8 cellular contexts compared by ENCODE assay signal in genomic region chr16:28188085-28188916, GRCh38. TPM values are rescaled to one million over a fixed set of nuclear protein-coding genes. Genes with fewer than 3 reads are reported as not detected.
DNase-seq lines count a peak whose midpoint lies in the region; ATAC-seq and TF ChIP-seq lines count a peak whose summit lies in the region.

No MANE protein-coding gene starts in this region.

- H3K9me3 Mint-ChIP-seq in activated CD4-positive, alpha-beta memory T cell treated with anti-CD3 and anti-CD28 coated beads, Interleukin-2, amount 10 ng/mL, durations not matched to agents 7 days and 5 days: peaks cover 4% of the 10 kb centered on the region

- H3K18ac ChIP-seq in neuronal stem cell (ENCODE audit: low read length): no peak overlapping the region

- H3K27me3 Mint-ChIP-seq in activated CD4-positive, alpha-beta memory T cell treated with anti-CD3 and anti-CD28 coated beads, Interleukin-2, amount 10 ng/mL, durations not matched to agents 7 days and 5 days: no peaks in the 10 kb centered on the region

- no peak overlapping the region for H3K4me2 ChIP-seq in neuronal stem cell (ENCODE audit: insufficient read depth, low read length, poor library complexity, severe bottlenecking)

- peaks cover 49% of the 10 kb centered on the region for H3K36me3 Mint-ChIP-seq in activated CD4-positive, alpha-beta memory T cell treated with anti-CD3 and anti-CD28 coated beads, Interleukin-2, amount 10 ng/mL, durations not matched to agents 7 days and 5 days (ENCODE audit: low read depth)

- no peaks in the 10 kb centered on the region for H3K36me3 ChIP-seq in right atrium auricular region
- H3K36me3 ChIP-seq in thymus (ENCODE audit: control insufficient read depth, insufficient read depth): peaks cover 3% of the 10 kb centered on the region
- no peaks in the 10 kb centered on the region for H3K36me3 ChIP-seq in H7 (replicated peaks; ENCODE audit: control insufficient read depth, insufficient read depth, low read length)
- H3K36me3 ChIP-seq in neuronal stem cell (replicated peaks in 1 of 2; ENCODE audit: control insufficient read depth in 2 of 2, insufficient read depth in 2 of 2, low read length in 2 of 2): peaks cover 2 to 51% of the 10 kb centered on the region in 2 donors

- no peaks in the 10 kb centered on the region for H3K9me3 ChIP-seq in right atrium auricular region
- no peaks in the 10 kb centered on the region for H3K9me3 ChIP-seq in thymus (ENCODE audit: control insufficient read depth)
- H3K9me3 ChIP-seq in neuronal stem cell (replicated peaks in 1 of 2; ENCODE audit: control insufficient read depth in 2 of 2, insufficient read depth in 1 of 2, low read depth in 1 of 2, low read length in 2 of 2): peaks cover 0 to 11% of the 10 kb centered on the region in 2 donors

- H2AK5ac ChIP-seq in neuronal stem cell (ENCODE audit: low read depth, low read length): no peak overlapping the region

- no peak overlapping the region for H2BK15ac ChIP-seq in neuronal stem cell (ENCODE audit: low read length)

- H2BK120ac ChIP-seq in neuronal stem cell (ENCODE audit: low read depth, low read length): no peak overlapping the region

- H4K91ac ChIP-seq in neuronal stem cell (ENCODE audit: low read depth, low read length, poor library complexity): no peak overlapping the region

- CTCF ChIA-PET in activated CD4-positive, alpha-beta memory T cell treated with anti-CD3 and anti-CD28 coated beads, Interleukin-2, amount 10 ng/mL, durations not matched to agents 7 days and 5 days (lab: Charles Lee): interaction anchor here (0.7 to 1.4 kb wide), 7 partner anchors 14 to 1026 kb away, joined by 3 to 5 read pairs (median 4); no protein-coding TSS in a partner anchor

- H3K27ac ChIP-seq in right atrium auricular region (peak overlapping the region in 1 of 2 donors; percentile 8), thymus (ENCODE audit: low read depth) (peak overlapping the region; percentile 9), neuronal stem cell (replicated peaks; ENCODE audit: low read length) (no peak overlapping the region)

- intact Hi-C loops in Right ventricle myocardium inferior (cut with DNase I): no loop called here

- H3K27ac Mint-ChIP-seq in activated CD4-positive, alpha-beta memory T cell treated with anti-CD3 and anti-CD28 coated beads, Interleukin-2, amount 10 ng/mL, durations not matched to agents 7 days and 5 days: peak overlapping the region; percentile 83

- H2BK5ac ChIP-seq in neuronal stem cell (ENCODE audit: low read length): no peak overlapping the region

- no peak overlapping the region for H2AFZ ChIP-seq in neuronal stem cell (ENCODE audit: low read length)

- H3K4ac ChIP-seq in neuronal stem cell (ENCODE audit: low read length): no peak overlapping the region

- 83% methylated on average over 6 of the region's 6 CpGs for WGBS in thymus
- WGBS in neuronal stem cell (ENCODE audit: extremely low coverage in 2 of 2, insufficient read length in 2 of 2, insufficient replicate concordance in 1 of 2), 2 donors: no CpG with 5 or more reads among the region's 6 CpGs

- no peak overlapping the region for H3K4me3 ChIP-seq in right atrium auricular region
- no peak overlapping the region for H3K4me3 ChIP-seq in thymus (ENCODE audit: low read length)
- H3K4me3 ChIP-seq in H7 (ENCODE audit: insufficient read depth, low read depth, low read length): no peak overlapping the region
- no peak overlapping the region for H3K4me3 ChIP-seq in neuronal stem cell (ENCODE audit: low read length in 2 of 2)

- H3K79me1 ChIP-seq in neuronal stem cell (ENCODE audit: low read depth, low read length): no peaks in the 10 kb centered on the region

- H3K27me3 ChIP-seq in right atrium auricular region: no peaks in the 10 kb centered on the region
- H3K27me3 ChIP-seq in thymus (ENCODE audit: control insufficient read depth, insufficient read depth): no peaks in the 10 kb centered on the region
- H3K27me3 ChIP-seq in H7 (ENCODE audit: control insufficient read depth, insufficient read depth, low read length): no peaks in the 10 kb centered on the region
- H3K27me3 ChIP-seq in neuronal stem cell (ENCODE audit: control insufficient read depth in 3 of 3, insufficient read depth in 3 of 3, low read depth in 1 of 3, low read length in 3 of 3): no peaks in the 10 kb centered on the region

- no peak overlapping the region for H2BK12ac ChIP-seq in neuronal stem cell (ENCODE audit: low read length)

- ATAC-seq in Right ventricle myocardium inferior (peak; percentile 39), HG03064 (IDR thresholded peaks at IDR 0.05; ENCODE audit: low read depth, unreplicated experiment) (peak; percentile 46), omental fat pad (ENCODE audit: low FRiP score) (no peak)

- H3K14ac ChIP-seq in neuronal stem cell (ENCODE audit: low read length): no peak overlapping the region

- H3K4me1 ChIP-seq in right atrium auricular region (peaks cover 0 to 29% of the 10 kb centered on the region in 2 donors), thymus (ENCODE audit: control insufficient read depth, insufficient read depth, low read length) (peaks cover 24% of the 10 kb centered on the region), neuronal stem cell (ENCODE audit: control insufficient read depth in 2 of 2, insufficient read depth in 1 of 2, low read depth in 1 of 2, low read length in 2 of 2) (no peaks in the 10 kb centered on the region)

- H4K8ac ChIP-seq in neuronal stem cell (ENCODE audit: low read depth, low read length): no peak overlapping the region

- DNase-seq in Right ventricle myocardium inferior (ENCODE audit: missing footprints) (no peak), right atrium auricular region (ENCODE audit: low spot score) (no peak), omental fat pad (ENCODE audit: low spot score) (no peak), H7 (no peak), neuronal stem cell (ENCODE audit: low spot score) (no peak)
- no peak for DNase-seq in activated CD4-positive, alpha-beta memory T cell treated with anti-CD3 and anti-CD28 coated beads, Interleukin-2, amount 10 ng/mL, durations not matched to agents 7 days and 5 days

- no peak overlapping the region for H3K23ac ChIP-seq in neuronal stem cell (ENCODE audit: low read depth, low read length, poor library complexity)

- TF ChIP-seq CTCF in right atrium auricular region (IDR thresholded peaks at IDR 0.05) (no peak), omental fat pad (IDR thresholded peaks at IDR 0.05) (no peak)

- POLR2A ChIA-PET in activated CD4-positive, alpha-beta memory T cell treated with anti-CD3 and anti-CD28 coated beads, Interleukin-2, amount 10 ng/mL, durations not matched to agents 7 days and 5 days (lab: Charles Lee): interaction anchor here (1.1 to 11.1 kb wide), 8 partner anchors 9 to 47 kb away, joined by 3 to 208 read pairs (median 6); partner anchors contain the start of gene XPO6

- peaks cover 87% of the 10 kb centered on the region for H3K4me1 Mint-ChIP-seq in activated CD4-positive, alpha-beta memory T cell treated with anti-CD3 and anti-CD28 coated beads, Interleukin-2, amount 10 ng/mL, durations not matched to agents 7 days and 5 days

- H3K4me3 Mint-ChIP-seq in activated CD4-positive, alpha-beta memory T cell treated with anti-CD3 and anti-CD28 coated beads, Interleukin-2, amount 10 ng/mL, durations not matched to agents 7 days and 5 days: peak overlapping the region; percentile 58

- no peak overlapping the region for H3K9ac ChIP-seq in neuronal stem cell (ENCODE audit: low read depth, low read length, poor library complexity)

RNA-seq across cellular contexts. Expression of gene XPO6, which starts 23.5 kb away (rescaled TPM):
- 30.4 TPM for total RNA-seq in Right ventricle myocardium inferior
- total RNA-seq in right atrium auricular region: 10 to 100 TPM; 17.9 to 29.8 TPM
- 100 to 1,000 TPM; 218 to 223 TPM for total RNA-seq in activated CD4-positive, alpha-beta memory T cell treated with anti-CD3 and anti-CD28 coated beads, Interleukin-2, amount 10 ng/mL, durations not matched to agents 7 days and 5 days
- 161 TPM for polyA plus RNA-seq in thymus
- 100 to 1,000 TPM in 2 of 4 donors, 10 to 100 TPM in 2; 59.5 to 162 (median 118) TPM for total RNA-seq in omental fat pad
- total RNA-seq in H7 (2014; rRNA removed; shearing (Covaris generic)): 159 and 188 TPM in 2 replicates
- 45.3 TPM for polyA plus RNA-seq in neuronal stem cell (2013, experiment 1 of 2)
- polyA plus RNA-seq in neuronal stem cell (2013, experiment 2 of 2): 42.8 TPM
